ENCODE assay signal across 10 cellular contexts in the genomic region with DNA sequence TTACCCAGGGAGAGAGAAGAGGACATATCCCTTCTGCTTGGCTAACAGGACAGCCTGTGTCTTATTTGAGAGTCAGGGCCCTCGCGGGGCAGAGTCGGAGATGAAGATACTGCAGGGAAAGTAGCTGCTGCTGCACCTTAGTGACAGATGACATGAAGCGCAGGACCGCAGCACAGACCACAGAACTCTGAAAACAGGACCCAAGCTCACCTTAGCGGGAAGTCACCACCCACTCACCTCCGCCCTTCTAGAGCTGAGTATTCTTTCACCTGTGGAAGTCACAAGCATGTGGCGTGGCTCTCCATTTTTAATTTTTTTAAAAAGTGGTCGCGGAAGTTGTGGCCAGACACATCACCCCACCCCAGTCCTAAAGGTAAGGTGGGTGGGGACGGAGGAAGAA.
DNase-seq lines count a peak whose midpoint lies in the region; ATAC-seq and TF ChIP-seq lines count a peak whose summit lies in the region.
"Had no signal": no experiment of that assay in that cellular context is flagged by ENCODE, and none has a peak within 500 bp of the region (broad histone marks: within the 10 kb centered on the region; RNA-seq: fewer than 3 reads in every experiment).

No MANE protein-coding gene starts in this region.

- ATAC-seq in GM19035 (IDR thresholded peaks at IDR 0.05; ENCODE audit: unreplicated experiment) (peak; percentile 51), GM21737 (IDR thresholded peaks at IDR 0.05; ENCODE audit: unreplicated experiment) (no peak)

- 93% methylated on average over 11 of the region's 11 CpGs for WGBS in prostate gland

- TF ChIP-seq CTCF in prostate gland (IDR thresholded peaks at IDR 0.05): no peak

- H3K27me3 ChIP-seq in prostate gland (replicated peaks; ENCODE audit: insufficient read depth): no peaks in the 10 kb centered on the region

- no peaks in the 10 kb centered on the region for H3K4me1 ChIP-seq in prostate gland (replicated peaks)

- intact Hi-C loops in prostate gland (cut with DNase I): no loop called here

- DNase-seq in T-helper 9 cell: peak; percentile 72
- peak; percentile 82 for DNase-seq in activated naive CD4-positive, alpha-beta T cell treated with anti-CD3 and anti-CD28 coated beads, Interleukin-2, amount 50 U/mL, for 16 hours
- DNase-seq in stimulated activated CD4-positive, alpha-beta T cell treated with anti-CD3 and anti-CD28 coated beads, Interleukin-4, amount 100 ng/mL, for 48 hours (ENCODE audit: low read depth in 2 of 2): peak; percentile 66 to 69
- no peak for DNase-seq in prostate gland (ENCODE audit: low spot score)
- DNase-seq in NCI-H2227 treated with DMSO at 0.1 percent for 48 hours (lab: John Stamatoyannopoulos, UW): no peak
- DNase-seq in DMS 273 treated with DMSO at 0.1 percent for 48 hours (lab: John Stamatoyannopoulos, UW): no peak
- DNase-seq: NCI-H510A treated with DMSO at 0.1 percent for 48 hours had no signal

- H3K36me3 ChIP-seq in prostate gland: no peaks in the 10 kb centered on the region

- H3K9me3 ChIP-seq in prostate gland: no peaks in the 10 kb centered on the region

- H3K4me3 ChIP-seq in prostate gland: no peak overlapping the region
- H3K4me3 ChIP-seq: skin epidermis had no signal

- H3K27ac ChIP-seq in prostate gland: no peak overlapping the region

- no peak for TF ChIP-seq POLR2A in prostate gland (IDR thresholded peaks at IDR 0.05)

Comparison
In these comparisons a context has a peak if more than half of its experiments do, and no peak if none do; other contexts are left out.
1. DNase-seq: peak in T-helper 9 cell (single experiment), activated naive CD4-positive, alpha-beta T cell treated with anti-CD3 and anti-CD28 coated beads, Interleukin-2, amount 50 U/mL, for 16 hours (single experiment) and stimulated activated CD4-positive, alpha-beta T cell treated with anti-CD3 and anti-CD28 coated beads, Interleukin-4, amount 100 ng/mL, for 48 hours (2 of 2); none in prostate gland (single experiment), NCI-H2227 treated with DMSO at 0.1 percent for 48 hours (single experiment) and DMS 273 treated with DMSO at 0.1 percent for 48 hours (single experiment).